In genomic region chr20:31917962-31918412, GRCh38 we compare ENCODE assay signal across 10 cellular contexts. TPM values are rescaled to one million over a fixed set of nuclear protein-coding genes. Genes with fewer than 3 reads are reported as not detected.
DNase-seq lines count a peak whose midpoint lies in the region; ATAC-seq, FAIRE-seq and TF ChIP-seq lines count a peak whose summit lies in the region.
"Not testable (repeated sequence)": the region's sequence is repeated elsewhere in the genome, so short reads cannot be mapped to it uniquely, and the experiment has no call there.
"Had no signal": no experiment of that assay in that cellular context is flagged by ENCODE, and none has a peak within 500 bp of the region (broad histone marks: within the 10 kb centered on the region; RNA-seq: fewer than 3 reads in every experiment).

No MANE protein-coding gene starts in this region.

- 1% methylated on average over 7 of the region's 7 CpGs for WGBS in K562 (ENCODE audit: insufficient coverage, low coverage, missing lambda C conversion rate)
- 12% methylated on average over 7 of the region's 7 CpGs for WGBS in hepatocyte (ENCODE audit: low lambda C conversion rate, missing lambda C conversion rate)
- 7 to 10% methylated on average over 7 of the region's 7 CpGs for WGBS in sigmoid colon, 2 donors

- peaks cover 2 to 46% of the 10 kb centered on the region in 2 experiments; a peak in 4 of 5 replicates for H3K27me3 ChIP-seq in K562 (ENCODE audit: control insufficient read depth in 2 of 2, insufficient read depth in 2 of 2, low read length in 2 of 2)
- not testable (repeated sequence) for H3K27me3 ChIP-seq in hepatocyte, sigmoid colon

- not testable (repeated sequence) for H3K9ac ChIP-seq in K562 (ENCODE audit: insufficient read depth in 1 of 2, low read depth in 2 of 2, low read length in 2 of 2)

- H3K4me3 ChIP-seq in K562, hepatocyte, sigmoid colon: not testable (repeated sequence)

- DNase-seq in CD1c-positive myeloid dendritic cell (ENCODE audit: extremely low spot score) = peak; percentile 28
- DNase-seq in KBM-7 = peak; percentile 55
- DNase-seq in NOMO-1 (lab: John Stamatoyannopoulos, UW; ENCODE audit: unreplicated experiment in 2 of 2) = peak; percentile 39 to 70
- peak; percentile 20 for DNase-seq in SIG-M5 treated with dmso at 0.1 percent for 504 hours (lab: John Stamatoyannopoulos, UW; ENCODE audit: unreplicated experiment)
- DNase-seq in K562 (ENCODE audit: extremely low read depth in 1 of 4, low spot score in 3 of 4) = peak in 2 of 4 experiments; percentile 33 to 81
- not testable (repeated sequence) for DNase-seq in hepatocyte (ENCODE audit: low spot score)
- DNase-seq in sigmoid colon = peak; percentile 1

- ATAC-seq in K562 = peak; percentile 56

- not testable (repeated sequence) for H2AFZ ChIP-seq in K562 (ENCODE audit: low read depth, low read length)
- H2AFZ ChIP-seq in hepatocyte = peak overlapping the region; percentile 3

- H3K9me2 ChIP-seq in hepatocyte (replicated peaks; ENCODE audit: insufficient read depth) = not testable (repeated sequence)

- H3K4me2 ChIP-seq in K562 (ENCODE audit: insufficient read depth, low read length) = peak overlapping the region; percentile 7; the same call in 1 of the 2 replicates
- peak overlapping the region; percentile 63 for H3K4me2 ChIP-seq in hepatocyte

- not testable (repeated sequence) for H3K9me1 ChIP-seq in K562 (ENCODE audit: control insufficient read depth, insufficient read depth, low read length)

- not testable (repeated sequence) for H3K27ac ChIP-seq in K562 (ENCODE audit: extremely low read depth, low read depth, low read length); sigmoid colon
- peak overlapping the region; percentile 60 for H3K27ac ChIP-seq in hepatocyte

- not testable (repeated sequence) for BruUV-seq in K562 (replicated peaks; lab: Mats Ljungman, UMichigan)

- POLR2A ChIA-PET in K562 (lab: Yijun Ruan, JAX) = interaction anchor here (0.7 to 2.0 kb wide), 6 partner anchors 10 to 33 kb away, joined by 3 to 7 read pairs (median 3); no protein-coding TSS in a partner anchor

- TF ChIP-seq RAD21 in K562 (CRISPR knock-in tag; conservative IDR thresholded peaks at IDR 0.05 in 1 of 2, IDR thresholded peaks at IDR 0.05 in 1 of 2) = peak in 1 of 2 experiments; percentile 12; a peak in 1 of 4 replicates

- not testable (repeated sequence) for H3K79me2 ChIP-seq in K562 (ENCODE audit: control insufficient read depth, insufficient read depth, low read length); hepatocyte

- peak; percentile 80 for FAIRE-seq in K562 (lab: Jason Lieb, UNC)

- H3K36me3 ChIP-seq in K562 (ENCODE audit: control insufficient read depth, insufficient read depth, low read length); hepatocyte (replicated peaks; ENCODE audit: insufficient read depth, low read depth); sigmoid colon: not testable (repeated sequence)

- H4K20me1 ChIP-seq in K562 (replicated peaks; ENCODE audit: control insufficient read depth, insufficient read depth, low read length) = peaks cover 15% of the 10 kb centered on the region
- not testable (repeated sequence) for H4K20me1 ChIP-seq in hepatocyte (ENCODE audit: insufficient read depth, poor library complexity, severe bottlenecking)

- not testable (repeated sequence) for TF ChIP-seq POLR2A in K562 (conservative IDR thresholded peaks at IDR 0.05); sigmoid colon (IDR thresholded peaks at IDR 0.05)

- in situ Hi-C loops in KBM-7 (cut with MboI; ENCODE audit: low pct_unique_long_range_greater_than_20kb, low sequenced_read_pairs); K562 (cut with MboI): not testable (repeated sequence)

- not testable (repeated sequence) for H3K9me3 ChIP-seq in K562 (replicated peaks; ENCODE audit: control insufficient read depth, insufficient read depth, low read depth, low read length); hepatocyte (ENCODE audit: low read depth); sigmoid colon

- H3K4me1 ChIP-seq in K562 (replicated peaks in 1 of 2; ENCODE audit: control insufficient read depth in 2 of 2, insufficient read depth in 2 of 2, low read length in 2 of 2) = peaks cover 16 to 18% of the 10 kb centered on the region in 2 experiments
- H3K4me1 ChIP-seq in hepatocyte (ENCODE audit: insufficient read depth) = peaks cover 21% of the 10 kb centered on the region
- H3K4me1 ChIP-seq in sigmoid colon = peaks cover 0 to 11% (median 4%) of the 10 kb centered on the region in 4 donors

- TF ChIP-seq EP300 in K562 (IDR thresholded peaks at IDR 0.05; ENCODE audit: low read length) = peak; percentile 60
- not testable (repeated sequence) for TF ChIP-seq EP300 in sigmoid colon (IDR thresholded peaks at IDR 0.05)

- intact Hi-C loops in K562 (cut with micrococcal nuclease) = loop anchor here (5.0 kb wide), 1 partner anchor 34 kb away; the partner anchor contains the start of gene PDRG1
- intact Hi-C loops in sigmoid colon (cut with DNase I) = not testable (repeated sequence)

- CTCF ChIA-PET in K562 (lab: Yijun Ruan, JAX; ENCODE audit: low intra/inter-chr PET ratio) = not testable (repeated sequence)

- TF ChIP-seq CTCF in K562 (IDR thresholded peaks at IDR 0.05 in 2 of 3, conservative IDR thresholded peaks at IDR 0.05 in 1 of 3; ENCODE audit: insufficient read depth in 2 of 3, low read depth in 1 of 3, low read length in 3 of 3); hepatocyte (IDR thresholded peaks at IDR 0.05; ENCODE audit: poor library complexity); sigmoid colon (IDR thresholded peaks at IDR 0.05): not testable (repeated sequence)

RNA-seq across cellular contexts. Expression of gene PDRG1, which starts 33.9 kb away (rescaled TPM):
- total RNA-seq in K562 (2011; cell fraction: chromatin; rRNA removed; ENCODE audit: low replicate concordance) = 7.2 and 10.9 TPM in 2 replicates
- 8.9 and 9.8 TPM in 2 replicates for total RNA-seq in K562 (2011; cell fraction: nucleolus; rRNA removed)
- total RNA-seq in K562 (2011; cell fraction: nucleoplasm; rRNA removed) = 10.8 and 12.4 TPM in 2 replicates
- 19.9 and 22.2 TPM in 2 replicates for total RNA-seq in K562 (2014; rRNA removed)
- 11.6 and 12.6 TPM in 2 replicates for total RNA-seq in K562 (2014; rRNA removed; fragmentation: Illumina TruSeq; extraction: Trizol)
- 13.4 and 14.1 TPM in 2 replicates for total RNA-seq in K562 (2015; rRNA removed; fragmentation: Illumina TruSeq; extraction: Trizol)
- total RNA-seq in K562 (2021) = 25.2 and 26.1 TPM in 2 replicates
- 24.8 and 27.8 TPM in 2 replicates for polyA plus RNA-seq in K562 (2011; rRNA removed)
- 23.2 and 23.9 TPM in 2 replicates for polyA plus RNA-seq in K562 (2011; cell fraction: cytosol; rRNA removed)
- polyA plus RNA-seq in K562 (2011; cell fraction: nucleus; rRNA removed) = 13.6 and 15.4 TPM in 2 replicates
- polyA plus RNA-seq in K562 (2012) = 20.8 and 24.1 TPM in 2 replicates
- polyA plus RNA-seq in K562 (2014; fragmentation: Illumina TruSeq; extraction: Trizol) = 23.4 and 24.6 TPM in 2 replicates
- polyA plus RNA-seq in K562 (2014; fragmentation: Nextera tagmentation; extraction: Ambion mirVana) = 10 to 100 TPM; 38.5 to 58.6 TPM
- 31.6 and 32.2 TPM in 2 replicates for polyA plus RNA-seq in K562 (2014; rRNA removed)
- polyA minus RNA-seq in K562 (2011; rRNA and poly(A)+ RNA removed) = 6.9 and 8.1 TPM in 2 replicates
- 6.5 TPM in 2 replicates for polyA minus RNA-seq in K562 (2011; cell fraction: cytosol; rRNA and poly(A)+ RNA removed)
- polyA minus RNA-seq in K562 (2011; cell fraction: nucleus; rRNA and poly(A)+ RNA removed) = 4.8 and 5.6 TPM in 2 replicates
- 8.9 and 9.1 TPM in 2 replicates for total RNA-seq in hepatocyte
- 25.4 and 26.3 TPM in 2 replicates for polyA plus RNA-seq in hepatocyte
- total RNA-seq in sigmoid colon = 10 to 100 TPM in 1 of 4 donors, 1 to 10 TPM in 3; 5.0 to 13.7 (median 7.3) TPM
- 10 to 100 TPM; 10.2 to 15.2 (median 12.3) TPM for polyA plus RNA-seq in sigmoid colon

RNA-seq across cellular contexts. Expression of gene TTLL9, which starts 47.6 kb away (rescaled TPM):
- not detected in 2 replicates for total RNA-seq in K562 (2011; cell fraction: chromatin; rRNA removed; ENCODE audit: low replicate concordance)
- not detected in 2 replicates for total RNA-seq in K562 (2011; cell fraction: nucleolus; rRNA removed)
- total RNA-seq in K562 (2011; cell fraction: nucleoplasm; rRNA removed) = not detected in 2 replicates
- total RNA-seq in K562 (2014; rRNA removed) (not detected in 2 replicates), K562 (2014; rRNA removed; fragmentation: Illumina TruSeq; extraction: Trizol) (not detected in 2 replicates), K562 (2015; rRNA removed; fragmentation: Illumina TruSeq; extraction: Trizol) (not detected in 2 replicates), K562 (2021) (not detected in 2 replicates), hepatocyte (0.84 TPM in 1 of 2 replicates, not detected in the other), sigmoid colon (1 to 10 TPM in 1 of 4 donors, not detected in 3; 1.1 TPM)
- polyA plus RNA-seq in K562 (2011; rRNA removed) (not detected in 2 replicates), K562 (2014; fragmentation: Illumina TruSeq; extraction: Trizol) (not detected in 2 replicates), K562 (2014; fragmentation: Nextera tagmentation; extraction: Ambion mirVana) (under 1 TPM in 1 of 2 experiments, not detected in 1; 0.06 TPM), K562 (2014; rRNA removed) (0.07 TPM in 1 of 2 replicates, not detected in the other), hepatocyte (0.18 and 0.54 TPM in 2 replicates), sigmoid colon (under 1 TPM in 1 of 3 donors, not detected in 2; 0.15 TPM)
- not detected in 2 replicates for polyA plus RNA-seq in K562 (2011; cell fraction: cytosol; rRNA removed)
- not detected in 2 replicates for polyA plus RNA-seq in K562 (2011; cell fraction: nucleus; rRNA removed)
- polyA plus RNA-seq in K562 (2012) = not detected in 2 replicates
- polyA minus RNA-seq in K562 (2011; rRNA and poly(A)+ RNA removed) = not detected in 2 replicates
- not detected in 2 replicates for polyA minus RNA-seq in K562 (2011; cell fraction: cytosol; rRNA and poly(A)+ RNA removed)
- polyA minus RNA-seq in K562 (2011; cell fraction: nucleus; rRNA and poly(A)+ RNA removed) = not detected in 2 replicates
- total RNA-seq: CD8-positive, alpha-beta memory T cell; PC-3 had no signal
- polyA plus RNA-seq: CD8-positive, alpha-beta memory T cell had no signal

RNA-seq across cellular contexts. Expression of gene DUSP15, which starts 47.7 kb away (rescaled TPM):
- total RNA-seq in K562 (2011; cell fraction: chromatin; rRNA removed; ENCODE audit: low replicate concordance) = 0.53 TPM in 1 of 2 replicates, not detected in the other
- 0.33 and 0.39 TPM in 2 replicates for total RNA-seq in K562 (2011; cell fraction: nucleolus; rRNA removed)
- 0.29 and 0.84 TPM in 2 replicates for total RNA-seq in K562 (2011; cell fraction: nucleoplasm; rRNA removed)
- not detected in 2 replicates for total RNA-seq in K562 (2014; rRNA removed)
- total RNA-seq in K562 (2014; rRNA removed; fragmentation: Illumina TruSeq; extraction: Trizol) = not detected in 2 replicates
- total RNA-seq in K562 (2015; rRNA removed; fragmentation: Illumina TruSeq; extraction: Trizol) = not detected in 2 replicates
- not detected in 2 replicates for total RNA-seq in K562 (2021)
- not detected in 2 replicates for polyA plus RNA-seq in K562 (2011; rRNA removed)
- polyA plus RNA-seq in K562 (2011; cell fraction: cytosol; rRNA removed) = 0.09 and 0.16 TPM in 2 replicates
- 0.15 and 0.28 TPM in 2 replicates for polyA plus RNA-seq in K562 (2011; cell fraction: nucleus; rRNA removed)
- polyA plus RNA-seq in K562 (2012) = 0.22 TPM in 1 of 2 replicates, not detected in the other
- polyA plus RNA-seq in K562 (2014; fragmentation: Illumina TruSeq; extraction: Trizol) = not detected in 2 replicates
- polyA plus RNA-seq in K562 (2014; fragmentation: Nextera tagmentation; extraction: Ambion mirVana) = not detected
- 0.34 and 0.66 TPM in 2 replicates for polyA plus RNA-seq in K562 (2014; rRNA removed)
- not detected in 2 replicates for polyA minus RNA-seq in K562 (2011; rRNA and poly(A)+ RNA removed)
- polyA minus RNA-seq in K562 (2011; cell fraction: cytosol; rRNA and poly(A)+ RNA removed) = not detected in 2 replicates
- not detected in 2 replicates for polyA minus RNA-seq in K562 (2011; cell fraction: nucleus; rRNA and poly(A)+ RNA removed)
- 23.0 and 23.5 TPM in 2 replicates for total RNA-seq in hepatocyte
- polyA plus RNA-seq in hepatocyte = 10.2 and 12.2 TPM in 2 replicates
- total RNA-seq in sigmoid colon = 1 to 10 TPM in 3 of 4 donors, not detected in 1; 1.7 to 2.6 (median 2.0) TPM
- polyA plus RNA-seq in sigmoid colon = 1 to 10 TPM in 1 of 3 donors, under 1 TPM in 1, not detected in 1; 0.60 to 1.2 TPM
- total RNA-seq: CD8-positive, alpha-beta memory T cell; PC-3 had no signal
- polyA plus RNA-seq: CD8-positive, alpha-beta memory T cell had no signal

RNA-seq across cellular contexts. Expression of gene XKR7, which starts 50.0 kb away (rescaled TPM):
- total RNA-seq in K562 (2011; cell fraction: chromatin; rRNA removed; ENCODE audit: low replicate concordance) = not detected in 2 replicates
- total RNA-seq in K562 (2011; cell fraction: nucleolus; rRNA removed) = not detected in 2 replicates
- not detected in 2 replicates for total RNA-seq in K562 (2011; cell fraction: nucleoplasm; rRNA removed)
- total RNA-seq in K562 (2014; rRNA removed) (not detected in 2 replicates), K562 (2014; rRNA removed; fragmentation: Illumina TruSeq; extraction: Trizol) (not detected in 2 replicates), K562 (2015; rRNA removed; fragmentation: Illumina TruSeq; extraction: Trizol) (not detected in 2 replicates), K562 (2021) (0.02 TPM in 1 of 2 replicates, not detected in the other), hepatocyte (0.12 and 0.37 TPM in 2 replicates), sigmoid colon (under 1 TPM in 2 of 4 donors, not detected in 2; under 0.01 to 0.14 TPM)
- polyA plus RNA-seq in K562 (2011; rRNA removed) (not detected in 2 replicates), K562 (2014; fragmentation: Illumina TruSeq; extraction: Trizol) (not detected in 2 replicates), K562 (2014; fragmentation: Nextera tagmentation; extraction: Ambion mirVana) (not detected), K562 (2014; rRNA removed) (not detected in 2 replicates), hepatocyte (not detected in 2 replicates), sigmoid colon (under 1 TPM in 1 of 3 donors, not detected in 2; 0.15 TPM)
- polyA plus RNA-seq in K562 (2011; cell fraction: cytosol; rRNA removed) = under 0.01 TPM in 1 of 2 replicates, not detected in the other
- polyA plus RNA-seq in K562 (2011; cell fraction: nucleus; rRNA removed) = not detected in 2 replicates
- polyA plus RNA-seq in K562 (2012) = not detected in 2 replicates
- not detected in 2 replicates for polyA minus RNA-seq in K562 (2011; rRNA and poly(A)+ RNA removed)
- not detected in 2 replicates for polyA minus RNA-seq in K562 (2011; cell fraction: cytosol; rRNA and poly(A)+ RNA removed)
- not detected in 2 replicates for polyA minus RNA-seq in K562 (2011; cell fraction: nucleus; rRNA and poly(A)+ RNA removed)
- total RNA-seq: CD8-positive, alpha-beta memory T cell; H4; PC-3 had no signal
